ENCODE assay signal across 18 cellular contexts in genomic region chr15:76382987-76383728, GRCh38. TPM values are rescaled to one million over a fixed set of nuclear protein-coding genes. Genes with fewer than 3 reads are reported as not detected.
A peak's percentile ranks its signal among the peaks of the same experiment; 100 is the strongest.
DNase-seq lines count a peak whose midpoint lies in the region; ATAC-seq lines count a peak whose summit lies in the region.
"Had no signal": no experiment of that assay in that cellular context is flagged by ENCODE, and none has a peak within 500 bp of the region (broad histone marks: within the 10 kb centered on the region; RNA-seq: fewer than 3 reads in every experiment).

No MANE protein-coding gene starts in this region.

- CTCF ChIA-PET in activated CD4-positive, alpha-beta T cell treated with anti-CD3 and anti-CD28 coated beads for 36 hours (lab: Charles Lee): interaction anchor here (0.5 kb wide), 1 partner anchor 74 kb away, joined by 4 read pairs; no protein-coding TSS in a partner anchor

- H3K4me1 Mint-ChIP-seq in activated CD4-positive, alpha-beta T cell treated with anti-CD3 and anti-CD28 coated beads for 36 hours: peaks cover 5% of the 10 kb centered on the region
- no peaks in the 10 kb centered on the region for H3K4me1 Mint-ChIP-seq in activated T-cell treated with anti-CD3 and anti-CD28 coated beads, Interleukin-2, amount 50 U/mL, for 4 hours (ENCODE audit: low read depth)
- no peaks in the 10 kb centered on the region for H3K4me1 Mint-ChIP-seq in activated T-helper 17 cell treated with anti-CD3 and anti-CD28 coated beads, Interleukin-2, amount 50 U/mL, for 72 hours
- no peaks in the 10 kb centered on the region for H3K4me1 Mint-ChIP-seq in stimulated activated effector memory CD8-positive, alpha-beta T cell treated with anti-CD3 and anti-CD28 coated beads, Interleukin-12 subunit alpha, Interleukin-12 subunit beta, amount 100 ng/mL, for 72 hours
- H3K4me1 Mint-ChIP-seq: CD4-positive, alpha-beta memory T cell; GM23338; H9 had no signal

- no peaks in the 10 kb centered on the region for H3K9me3 Mint-ChIP-seq in activated CD4-positive, alpha-beta T cell treated with anti-CD3 and anti-CD28 coated beads for 36 hours (ENCODE audit: low read depth)
- H3K9me3 Mint-ChIP-seq in activated T-cell treated with anti-CD3 and anti-CD28 coated beads, Interleukin-2, amount 50 U/mL, for 4 hours: no peaks in the 10 kb centered on the region
- no peaks in the 10 kb centered on the region for H3K9me3 Mint-ChIP-seq in activated T-helper 17 cell treated with anti-CD3 and anti-CD28 coated beads, Interleukin-2, amount 50 U/mL, for 72 hours
- no peaks in the 10 kb centered on the region for H3K9me3 Mint-ChIP-seq in stimulated activated effector memory CD8-positive, alpha-beta T cell treated with anti-CD3 and anti-CD28 coated beads, Interleukin-12 subunit alpha, Interleukin-12 subunit beta, amount 100 ng/mL, for 72 hours
- H3K9me3 Mint-ChIP-seq: GM23338, H9 had no signal

- no peak overlapping the region for H3K4me3 Mint-ChIP-seq in activated CD4-positive, alpha-beta T cell treated with anti-CD3 and anti-CD28 coated beads for 36 hours
- H3K4me3 Mint-ChIP-seq in activated T-cell treated with anti-CD3 and anti-CD28 coated beads, Interleukin-2, amount 50 U/mL, for 4 hours: no peak overlapping the region
- no peak overlapping the region for H3K4me3 Mint-ChIP-seq in activated T-helper 17 cell treated with anti-CD3 and anti-CD28 coated beads, Interleukin-2, amount 50 U/mL, for 72 hours
- no peak overlapping the region for H3K4me3 Mint-ChIP-seq in stimulated activated effector memory CD8-positive, alpha-beta T cell treated with anti-CD3 and anti-CD28 coated beads, Interleukin-12 subunit alpha, Interleukin-12 subunit beta, amount 100 ng/mL, for 72 hours
- H3K4me3 Mint-ChIP-seq: CD4-positive, alpha-beta memory T cell; GM23338; H9 had no signal

- ATAC-seq in activated CD4-positive, alpha-beta T cell treated with anti-CD3 and anti-CD28 coated beads for 36 hours: peak; percentile 76
- ATAC-seq in activated T-cell treated with anti-CD3 and anti-CD28 coated beads, Interleukin-2, amount 50 U/mL, for 4 hours: peak; percentile 41 to 53
- ATAC-seq in activated T-helper 17 cell treated with anti-CD3 and anti-CD28 coated beads, Interleukin-2, amount 50 U/mL, for 72 hours (replicated peaks): peak; percentile 77
- ATAC-seq in stimulated activated effector memory CD8-positive, alpha-beta T cell treated with anti-CD3 and anti-CD28 coated beads, Interleukin-12 subunit alpha, Interleukin-12 subunit beta, amount 100 ng/mL, for 72 hours: peak; percentile 92
- ATAC-seq: GM23338, HCT116 had no signal

- no peak for DNase-seq in activated CD4-positive, alpha-beta T cell treated with anti-CD3 and anti-CD28 coated beads for 36 hours
- DNase-seq in activated CD4-positive, alpha-beta T cell treated with anti-CD3 and anti-CD28 coated beads for 4 hours: no peak
- DNase-seq in activated T-cell treated with anti-CD3 and anti-CD28 coated beads, Interleukin-2, amount 50 U/mL, for 4 hours: no peak
- no peak for DNase-seq in activated T-cell treated with anti-CD3 and anti-CD28 coated beads, Interleukin-2, amount 50 U/mL, for 48 hours
- no peak for DNase-seq in stimulated activated effector memory CD8-positive, alpha-beta T cell treated with anti-CD3 and anti-CD28 coated beads, Interleukin-12 subunit alpha, Interleukin-12 subunit beta, amount 100 ng/mL, for 72 hours (ENCODE audit: low spot score in 2 of 2)
- no peak for DNase-seq in activated CD8-positive, alpha-beta memory T cell treated with anti-CD3 and anti-CD28 coated beads, Interleukin-2, amount 50 U/mL, for 4 hours
- DNase-seq: 8988T; C1 segment of cervical spinal cord; Calu3; CD4-positive, alpha-beta memory T cell; COR-L47; DMS53; DMS79 treated with DMSO at 0.1 percent for 48 hours; GF-D8; H9 had no signal

- no peaks in the 10 kb centered on the region for H3K27me3 Mint-ChIP-seq in activated CD4-positive, alpha-beta T cell treated with anti-CD3 and anti-CD28 coated beads for 36 hours
- H3K27me3 Mint-ChIP-seq in activated T-cell treated with anti-CD3 and anti-CD28 coated beads, Interleukin-2, amount 50 U/mL, for 4 hours (ENCODE audit: low read depth): no peaks in the 10 kb centered on the region
- no peaks in the 10 kb centered on the region for H3K27me3 Mint-ChIP-seq in activated T-helper 17 cell treated with anti-CD3 and anti-CD28 coated beads, Interleukin-2, amount 50 U/mL, for 72 hours
- H3K27me3 Mint-ChIP-seq: CD4-positive, alpha-beta memory T cell had no signal

- POLR2A ChIA-PET in activated CD4-positive, alpha-beta T cell treated with anti-CD3 and anti-CD28 coated beads for 36 hours (lab: Charles Lee): no interaction called here

- peaks cover 12% of the 10 kb centered on the region for H3K36me3 Mint-ChIP-seq in activated CD4-positive, alpha-beta T cell treated with anti-CD3 and anti-CD28 coated beads for 36 hours (ENCODE audit: low read depth)
- peaks cover 29% of the 10 kb centered on the region for H3K36me3 Mint-ChIP-seq in activated T-cell treated with anti-CD3 and anti-CD28 coated beads, Interleukin-2, amount 50 U/mL, for 4 hours (ENCODE audit: insufficient read depth)
- H3K36me3 Mint-ChIP-seq in activated T-helper 17 cell treated with anti-CD3 and anti-CD28 coated beads, Interleukin-2, amount 50 U/mL, for 72 hours (ENCODE audit: low read depth): peaks cover 27% of the 10 kb centered on the region
- H3K36me3 Mint-ChIP-seq in stimulated activated effector memory CD8-positive, alpha-beta T cell treated with anti-CD3 and anti-CD28 coated beads, Interleukin-12 subunit alpha, Interleukin-12 subunit beta, amount 100 ng/mL, for 72 hours: peaks cover 3% of the 10 kb centered on the region

- H3K27ac Mint-ChIP-seq in activated CD4-positive, alpha-beta T cell treated with anti-CD3 and anti-CD28 coated beads for 36 hours: no peak overlapping the region
- peak overlapping the region; percentile 13 for H3K27ac Mint-ChIP-seq in activated T-helper 17 cell treated with anti-CD3 and anti-CD28 coated beads, Interleukin-2, amount 50 U/mL, for 72 hours
- H3K27ac Mint-ChIP-seq in stimulated activated effector memory CD8-positive, alpha-beta T cell treated with anti-CD3 and anti-CD28 coated beads, Interleukin-12 subunit alpha, Interleukin-12 subunit beta, amount 100 ng/mL, for 72 hours: no peak overlapping the region
- H3K27ac Mint-ChIP-seq: CD4-positive, alpha-beta memory T cell; GM23338; H9 had no signal

- intact Hi-C loops in activated CD4-positive, alpha-beta T cell treated with anti-CD3 and anti-CD28 coated beads for 36 hours (cut with DNase I, micrococcal nuclease): no loop called here

RNA-seq across cellular contexts. Expression of gene ISL2, which starts 46.6 kb away (rescaled TPM):
- total RNA-seq in activated CD4-positive, alpha-beta T cell treated with anti-CD3 and anti-CD28 coated beads for 36 hours: under 1 TPM in 1 of 2 experiments, not detected in 1; 0.25 TPM
- total RNA-seq in activated T-cell treated with anti-CD3 and anti-CD28 coated beads, Interleukin-2, amount 50 U/mL, for 4 hours: under 1 TPM in 1 of 3 donors, not detected in 2; 0.11 TPM
- under 1 TPM in 1 of 2 donors, not detected in 1; 0.35 TPM for total RNA-seq in activated T-helper 17 cell treated with anti-CD3 and anti-CD28 coated beads, Interleukin-2, amount 50 U/mL, for 72 hours
- total RNA-seq: CD4-positive, alpha-beta memory T cell had no signal
